25 cellular contexts compared by ENCODE assay signal in the genomic region with DNA sequence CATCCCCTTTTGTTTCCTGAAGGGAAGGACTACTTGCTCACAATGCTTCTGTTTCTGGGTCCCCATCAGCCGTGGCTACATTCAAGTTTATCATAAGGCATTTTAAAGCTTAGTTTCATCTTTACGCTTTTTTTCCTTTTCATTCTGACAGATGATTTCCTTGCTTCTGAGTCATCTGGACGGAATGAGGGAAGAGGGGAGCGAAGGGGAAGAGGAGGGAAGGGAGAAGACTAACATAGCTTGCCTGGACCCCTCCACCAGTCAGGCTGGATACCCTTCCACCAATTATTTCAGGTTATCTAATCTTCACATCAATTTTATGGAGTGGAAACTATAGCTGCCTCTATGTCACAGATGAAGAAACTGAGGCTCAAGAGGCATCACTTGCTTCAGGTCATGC. TPM values are rescaled to one million over a fixed set of nuclear protein-coding genes. Genes with fewer than 3 reads are reported as not detected.
"Had no signal": no experiment of that assay in that cellular context is flagged by ENCODE, and none has a peak within 500 bp of the region (broad histone marks: within the 10 kb centered on the region; RNA-seq: fewer than 3 reads in every experiment).

No MANE protein-coding gene starts in this region.

- H3K9me3 ChIP-seq: ascending aorta, breast epithelium, left lung, suprapubic skin, vagina had no signal

- DNase-seq: activated CD4-positive, CD25-positive, alpha-beta regulatory T cell treated with anti-CD3 and anti-CD28 coated beads, Interleukin-2, amount 50 U/mL, for 72 hours; activated CD8-positive, alpha-beta memory T cell treated with anti-CD3 and anti-CD28 coated beads for 24 hours; activated CD8-positive, alpha-beta memory T cell treated with anti-CD3 and anti-CD28 coated beads, Interleukin-2, amount 50 U/mL, for 48 hours; activated effector memory CD4-positive, alpha-beta T cell treated with anti-CD3 and anti-CD28 coated beads, Interleukin-2, amount 50 U/mL, for 16 hours; activated naive CD4-positive, alpha-beta T cell treated with anti-CD3 and anti-CD28 coated beads, Interleukin-2, amount 50 U/mL, for 16 hours; activated T-cell treated with anti-CD3 and anti-CD28 coated beads, Interleukin-2, amount 50 U/mL, for 48 hours; left lung; nephron progenitor cell; occipital lobe; stimulated activated CD4-positive, alpha-beta T cell treated with anti-CD3 and anti-CD28 coated beads, Interleukin-15, amount 100 ng/mL, for 24 hours; stimulated activated CD4-positive, alpha-beta T cell treated with anti-CD3 and anti-CD28 coated beads, Interleukin-4, amount 100 ng/mL, for 1 hour; stimulated activated naive CD8-positive, alpha-beta T cell treated with anti-CD3 and anti-CD28 coated beads, Interleukin-15, amount 100 ng/mL, for 72 hours; trophoblast cell had no signal

- ATAC-seq: left lung; stimulated activated naive CD8-positive, alpha-beta T cell treated with anti-CD3 and anti-CD28 coated beads, Interleukin-15, amount 100 ng/mL, for 72 hours had no signal

- H3K27ac ChIP-seq: ascending aorta, breast epithelium, epithelial cell of prostate, left lung, suprapubic skin, vagina, VCaP had no signal

- H3K4me3 ChIP-seq: ascending aorta, breast epithelium, left lung, suprapubic skin, vagina had no signal

- H3K4me1 ChIP-seq: ascending aorta, breast epithelium had no signal

- H3K36me3 ChIP-seq: ascending aorta, breast epithelium, left lung, suprapubic skin, vagina had no signal

- H3K27me3 ChIP-seq: ascending aorta, breast epithelium, left lung, vagina had no signal

RNA-seq across cellular contexts. Expression of gene FAM3D, which starts 27.6 kb away (rescaled TPM):
- total RNA-seq: ascending aorta, cerebellum, frontal cortex, kidney epithelial cell, myocyte, occipital lobe, progenitor cell of endocrine pancreas, skeletal muscle tissue had no signal
